Comparison of ENCODE assay signal across 1 cellular context in genomic region chr11:91731051-91731450, GRCh38.
TF ChIP-seq lines count a peak whose summit lies in the region.

No MANE protein-coding gene starts in this region.

TF ChIP-seq in GM23338, 12 proteins besides CTCF, POLR2A, EP300 and RAD21 (continued from another document):
- TF ChIP-seq, protein P1, sequence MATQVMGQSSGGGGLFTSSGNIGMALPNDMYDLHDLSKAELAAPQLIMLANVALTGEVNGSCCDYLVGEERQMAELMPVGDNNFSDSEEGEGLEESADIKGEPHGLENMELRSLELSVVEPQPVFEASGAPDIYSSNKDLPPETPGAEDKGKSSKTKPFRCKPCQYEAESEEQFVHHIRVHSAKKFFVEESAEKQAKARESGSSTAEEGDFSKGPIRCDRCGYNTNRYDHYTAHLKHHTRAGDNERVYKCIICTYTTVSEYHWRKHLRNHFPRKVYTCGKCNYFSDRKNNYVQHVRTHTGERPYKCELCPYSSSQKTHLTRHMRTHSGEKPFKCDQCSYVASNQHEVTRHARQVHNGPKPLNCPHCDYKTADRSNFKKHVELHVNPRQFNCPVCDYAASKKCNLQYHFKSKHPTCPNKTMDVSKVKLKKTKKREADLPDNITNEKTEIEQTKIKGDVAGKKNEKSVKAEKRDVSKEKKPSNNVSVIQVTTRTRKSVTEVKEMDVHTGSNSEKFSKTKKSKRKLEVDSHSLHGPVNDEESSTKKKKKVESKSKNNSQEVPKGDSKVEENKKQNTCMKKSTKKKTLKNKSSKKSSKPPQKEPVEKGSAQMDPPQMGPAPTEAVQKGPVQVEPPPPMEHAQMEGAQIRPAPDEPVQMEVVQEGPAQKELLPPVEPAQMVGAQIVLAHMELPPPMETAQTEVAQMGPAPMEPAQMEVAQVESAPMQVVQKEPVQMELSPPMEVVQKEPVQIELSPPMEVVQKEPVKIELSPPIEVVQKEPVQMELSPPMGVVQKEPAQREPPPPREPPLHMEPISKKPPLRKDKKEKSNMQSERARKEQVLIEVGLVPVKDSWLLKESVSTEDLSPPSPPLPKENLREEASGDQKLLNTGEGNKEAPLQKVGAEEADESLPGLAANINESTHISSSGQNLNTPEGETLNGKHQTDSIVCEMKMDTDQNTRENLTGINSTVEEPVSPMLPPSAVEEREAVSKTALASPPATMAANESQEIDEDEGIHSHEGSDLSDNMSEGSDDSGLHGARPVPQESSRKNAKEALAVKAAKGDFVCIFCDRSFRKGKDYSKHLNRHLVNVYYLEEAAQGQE (IDR thresholded peaks at IDR 0.05; ENCODE audit: unreplicated experiment): no peak
- TF ChIP-seq NANOG (IDR thresholded peaks at IDR 0.05; ENCODE audit: borderline replicate concordance) (no peak), ZNF331 (CRISPR knock-in tag; IDR thresholded peaks at IDR 0.05; ENCODE audit: low read depth) (no peak), EZH2phosphoT487 (IDR thresholded peaks at IDR 0.05; ENCODE audit: unreplicated experiment) (no peak), STAT1 (IDR thresholded peaks at IDR 0.05; ENCODE audit: unreplicated experiment) (no peak), POLR2AphosphoS5 (IDR thresholded peaks at IDR 0.05; ENCODE audit: low read depth) (no peak), ZNF114 (CRISPR knock-in tag; IDR thresholded peaks at IDR 0.05) (no peak), JUNB (IDR thresholded peaks at IDR 0.05; ENCODE audit: unreplicated experiment) (no peak)
- TF ChIP-seq, protein P2, sequence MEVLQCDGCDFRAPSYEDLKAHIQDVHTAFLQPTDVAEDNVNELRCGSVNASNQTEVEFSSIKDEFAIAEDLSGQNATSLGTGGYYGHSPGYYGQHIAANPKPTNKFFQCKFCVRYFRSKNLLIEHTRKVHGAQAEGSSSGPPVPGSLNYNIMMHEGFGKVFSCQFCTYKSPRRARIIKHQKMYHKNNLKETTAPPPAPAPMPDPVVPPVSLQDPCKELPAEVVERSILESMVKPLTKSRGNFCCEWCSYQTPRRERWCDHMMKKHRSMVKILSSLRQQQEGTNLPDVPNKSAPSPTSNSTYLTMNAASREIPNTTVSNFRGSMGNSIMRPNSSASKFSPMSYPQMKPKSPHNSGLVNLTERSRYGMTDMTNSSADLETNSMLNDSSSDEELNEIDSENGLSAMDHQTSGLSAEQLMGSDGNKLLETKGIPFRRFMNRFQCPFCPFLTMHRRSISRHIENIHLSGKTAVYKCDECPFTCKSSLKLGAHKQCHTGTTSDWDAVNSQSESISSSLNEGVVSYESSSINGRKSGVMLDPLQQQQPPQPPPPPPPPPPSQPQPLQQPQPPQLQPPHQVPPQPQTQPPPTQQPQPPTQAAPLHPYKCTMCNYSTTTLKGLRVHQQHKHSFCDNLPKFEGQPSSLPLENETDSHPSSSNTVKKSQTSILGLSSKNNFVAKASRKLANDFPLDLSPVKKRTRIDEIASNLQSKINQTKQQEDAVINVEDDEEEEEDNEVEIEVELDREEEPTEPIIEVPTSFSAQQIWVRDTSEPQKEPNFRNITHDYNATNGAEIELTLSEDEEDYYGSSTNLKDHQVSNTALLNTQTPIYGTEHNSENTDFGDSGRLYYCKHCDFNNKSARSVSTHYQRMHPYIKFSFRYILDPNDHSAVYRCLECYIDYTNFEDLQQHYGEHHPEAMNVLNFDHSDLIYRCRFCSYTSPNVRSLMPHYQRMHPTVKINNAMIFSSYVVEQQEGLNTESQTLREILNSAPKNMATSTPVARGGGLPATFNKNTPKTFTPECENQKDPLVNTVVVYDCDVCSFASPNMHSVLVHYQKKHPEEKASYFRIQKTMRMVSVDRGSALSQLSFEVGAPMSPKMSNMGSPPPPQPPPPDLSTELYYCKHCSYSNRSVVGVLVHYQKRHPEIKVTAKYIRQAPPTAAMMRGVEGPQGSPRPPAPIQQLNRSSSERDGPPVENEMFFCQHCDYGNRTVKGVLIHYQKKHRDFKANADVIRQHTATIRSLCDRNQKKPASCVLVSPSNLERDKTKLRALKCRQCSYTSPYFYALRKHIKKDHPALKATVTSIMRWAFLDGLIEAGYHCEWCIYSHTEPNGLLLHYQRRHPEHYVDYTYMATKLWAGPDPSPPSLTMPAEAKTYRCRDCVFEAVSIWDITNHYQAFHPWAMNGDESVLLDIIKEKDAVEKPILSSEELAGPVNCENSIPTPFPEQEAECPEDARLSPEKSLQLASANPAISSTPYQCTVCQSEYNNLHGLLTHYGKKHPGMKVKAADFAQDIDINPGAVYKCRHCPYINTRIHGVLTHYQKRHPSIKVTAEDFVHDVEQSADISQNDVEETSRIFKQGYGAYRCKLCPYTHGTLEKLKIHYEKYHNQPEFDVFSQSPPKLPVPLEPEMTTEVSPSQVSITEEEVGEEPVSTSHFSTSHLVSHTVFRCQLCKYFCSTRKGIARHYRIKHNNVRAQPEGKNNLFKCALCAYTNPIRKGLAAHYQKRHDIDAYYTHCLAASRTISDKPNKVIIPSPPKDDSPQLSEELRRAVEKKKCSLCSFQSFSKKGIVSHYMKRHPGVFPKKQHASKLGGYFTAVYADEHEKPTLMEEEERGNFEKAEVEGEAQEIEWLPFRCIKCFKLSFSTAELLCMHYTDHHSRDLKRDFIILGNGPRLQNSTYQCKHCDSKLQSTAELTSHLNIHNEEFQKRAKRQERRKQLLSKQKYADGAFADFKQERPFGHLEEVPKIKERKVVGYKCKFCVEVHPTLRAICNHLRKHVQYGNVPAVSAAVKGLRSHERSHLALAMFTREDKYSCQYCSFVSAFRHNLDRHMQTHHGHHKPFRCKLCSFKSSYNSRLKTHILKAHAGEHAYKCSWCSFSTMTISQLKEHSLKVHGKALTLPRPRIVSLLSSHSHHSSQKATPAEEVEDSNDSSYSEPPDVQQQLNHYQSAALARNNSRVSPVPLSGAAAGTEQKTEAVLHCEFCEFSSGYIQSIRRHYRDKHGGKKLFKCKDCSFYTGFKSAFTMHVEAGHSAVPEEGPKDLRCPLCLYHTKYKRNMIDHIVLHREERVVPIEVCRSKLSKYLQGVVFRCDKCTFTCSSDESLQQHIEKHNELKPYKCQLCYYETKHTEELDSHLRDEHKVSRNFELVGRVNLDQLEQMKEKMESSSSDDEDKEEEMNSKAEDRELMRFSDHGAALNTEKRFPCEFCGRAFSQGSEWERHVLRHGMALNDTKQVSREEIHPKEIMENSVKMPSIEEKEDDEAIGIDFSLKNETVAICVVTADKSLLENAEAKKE (CRISPR knock-in tag; IDR thresholded peaks at IDR 0.05): no peak
- TF ChIP-seq, protein P3, sequence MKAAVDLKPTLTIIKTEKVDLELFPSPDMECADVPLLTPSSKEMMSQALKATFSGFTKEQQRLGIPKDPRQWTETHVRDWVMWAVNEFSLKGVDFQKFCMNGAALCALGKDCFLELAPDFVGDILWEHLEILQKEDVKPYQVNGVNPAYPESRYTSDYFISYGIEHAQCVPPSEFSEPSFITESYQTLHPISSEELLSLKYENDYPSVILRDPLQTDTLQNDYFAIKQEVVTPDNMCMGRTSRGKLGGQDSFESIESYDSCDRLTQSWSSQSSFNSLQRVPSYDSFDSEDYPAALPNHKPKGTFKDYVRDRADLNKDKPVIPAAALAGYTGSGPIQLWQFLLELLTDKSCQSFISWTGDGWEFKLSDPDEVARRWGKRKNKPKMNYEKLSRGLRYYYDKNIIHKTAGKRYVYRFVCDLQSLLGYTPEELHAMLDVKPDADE (IDR thresholded peaks at IDR 0.05): no peak
